In genomic region chr10:87978166-87978565, GRCh38 we compare ENCODE assay signal across 28 cellular contexts.
"Had no signal": no experiment of that assay in that cellular context is flagged by ENCODE, and none has a peak within 500 bp of the region (broad histone marks: within the 10 kb centered on the region; RNA-seq: fewer than 3 reads in every experiment).

No MANE protein-coding gene starts in this region.

- H3K27me3 ChIP-seq: adrenal gland, body of pancreas, esophagus squamous epithelium had no signal

- DNase-seq: activated B cell treated with CpG ODN at 0.5 μM for 24 hours; activated CD4-positive, alpha-beta T cell treated with anti-CD3 and anti-CD28 coated beads for 48 hours; activated CD4-positive, alpha-beta T cell treated with anti-CD3 and anti-CD28 coated beads, Interleukin-2, amount 50 U/mL, for 1 hour; activated CD4-positive, alpha-beta T cell treated with anti-CD3 and anti-CD28 coated beads, Interleukin-2, amount 50 U/mL, for 48 hours; activated CD8-positive, alpha-beta memory T cell treated with anti-CD3 and anti-CD28 coated beads, Interleukin-2, amount 10 ng/mL, durations not matched to agents 7 days and 5 days; activated CD8-positive, alpha-beta memory T cell treated with anti-CD3 and anti-CD28 coated beads, Interleukin-2, amount 50 U/mL, for 4 hours; activated CD8-positive, alpha-beta T cell treated with anti-CD3 and anti-CD28 coated beads, Interleukin-2, amount 10 ng/mL, durations not matched to agents 7 days and 5 days; activated effector memory CD4-positive, alpha-beta T cell treated with anti-CD3 and anti-CD28 coated beads, Interleukin-2, amount 50 U/mL, for 16 hours; activated naive CD4-positive, alpha-beta T cell treated with anti-CD3 and anti-CD28 coated beads for 36 hours; activated naive CD8-positive, alpha-beta T cell treated with anti-CD3 and anti-CD28 coated beads for 36 hours; activated naive CD8-positive, alpha-beta T cell treated with anti-CD3 and anti-CD28 coated beads, Interleukin-2, amount 50 U/mL, for 24 hours; activated T-cell treated with anti-CD3 and anti-CD28 coated beads, Interleukin-2, amount 50 U/mL, for 1 hour; activated T-cell treated with anti-CD3 and anti-CD28 coated beads, Interleukin-2, amount 50 U/mL, for 48 hours; adrenal gland; amygdala; aorta; body of pancreas; caudate nucleus; cortex of kidney; dermis blood vessel endothelial cell; effector CD4-positive, alpha-beta T cell; effector memory CD8-positive, alpha-beta T cell; esophagus squamous epithelium; head of caudate nucleus; T-helper 17 cell; T1000; WERI-Rb-1 had no signal

- H3K4me1 ChIP-seq: adrenal gland, body of pancreas, esophagus squamous epithelium had no signal

- H3K36me3 ChIP-seq: adrenal gland, esophagus squamous epithelium, WERI-Rb-1 had no signal

- H3K9me3 ChIP-seq: adrenal gland, body of pancreas, esophagus squamous epithelium had no signal

- H3K27ac ChIP-seq: adrenal gland, body of pancreas, esophagus squamous epithelium, WERI-Rb-1 had no signal

- H3K4me3 ChIP-seq: adrenal gland, body of pancreas, esophagus squamous epithelium had no signal

- ATAC-seq: activated CD4-positive, CD25-positive, alpha-beta regulatory T cell treated with anti-CD3 and anti-CD28 coated beads, Interleukin-2, amount 50 U/mL, for 24 hours; activated CD8-positive, alpha-beta memory T cell treated with anti-CD3 and anti-CD28 coated beads, Interleukin-2, amount 10 ng/mL, durations not matched to agents 7 days and 5 days; activated CD8-positive, alpha-beta T cell treated with anti-CD3 and anti-CD28 coated beads, Interleukin-2, amount 10 ng/mL, durations not matched to agents 7 days and 5 days; activated naive CD8-positive, alpha-beta T cell treated with anti-CD3 and anti-CD28 coated beads, Interleukin-2, amount 50 U/mL, for 24 hours; body of pancreas; effector memory CD8-positive, alpha-beta T cell; T-helper 17 cell had no signal
